27 cellular contexts compared by ENCODE assay signal in the genomic region with DNA sequence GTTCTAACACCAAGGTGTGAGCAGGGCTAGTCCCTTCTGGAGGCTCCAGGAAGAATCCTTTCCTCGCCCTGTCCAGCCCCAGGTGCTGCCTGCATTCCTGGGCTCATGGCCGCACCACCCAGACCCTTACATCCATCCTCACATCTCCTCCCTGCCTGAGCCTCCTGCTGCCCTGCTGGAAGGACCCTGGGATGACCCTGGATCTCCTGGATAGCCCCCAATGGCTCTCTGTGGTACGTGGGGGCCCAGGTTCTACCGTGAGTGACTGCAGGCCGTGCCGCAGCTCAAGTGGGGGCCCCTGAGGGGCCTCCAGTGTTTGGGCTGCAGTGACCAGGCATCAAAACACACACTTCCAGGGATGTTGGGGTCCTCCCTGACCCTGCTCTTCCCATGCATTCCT.
"Had no signal": no experiment of that assay in that cellular context is flagged by ENCODE, and none has a peak within 500 bp of the region (broad histone marks: within the 10 kb centered on the region; RNA-seq: fewer than 3 reads in every experiment).

No MANE protein-coding gene starts in this region.

- H3K9me3 ChIP-seq: body of pancreas, colonic mucosa, sigmoid colon, stomach, tibial artery had no signal

- H3K27ac ChIP-seq: colonic mucosa, epithelial cell of prostate, neural progenitor cell, tibial artery had no signal

- H3K4me3 ChIP-seq: body of pancreas, colonic mucosa, lung, neural progenitor cell, sigmoid colon, smooth muscle cell, stomach, tibial artery had no signal

- H3K36me3 ChIP-seq: colonic mucosa, neural progenitor cell, sigmoid colon, stomach, tibial artery had no signal

- ATAC-seq: body of pancreas; left colon; natural killer cell; stimulated activated naive B cell treated with anti-CD40 and anti-IgM and Interleukin-4, amounts not matched to agents 10 μg/mL and 1 μg/mL and 100 μg/mL, for 72 hours; WTC11 had no signal

- H3K27me3 ChIP-seq: body of pancreas, colonic mucosa, neural progenitor cell had no signal

- H3K4me1 ChIP-seq: body of pancreas, colonic mucosa, sigmoid colon, tibial artery had no signal

- DNase-seq: activated CD4-positive, alpha-beta memory T cell treated with anti-CD3 and anti-CD28 coated beads, Interleukin-2, amount 10 ng/mL, durations not matched to agents 7 days and 5 days; activated CD4-positive, alpha-beta T cell treated with anti-CD3 and anti-CD28 coated beads for 1 hour; activated CD4-positive, alpha-beta T cell treated with anti-CD3 and anti-CD28 coated beads, Interleukin-2, amount 10 ng/mL, durations not matched to agents 7 days and 5 days; activated CD8-positive, alpha-beta memory T cell treated with anti-CD3 and anti-CD28 coated beads, Interleukin-2, amount 50 U/mL, for 48 hours; activated naive CD4-positive, alpha-beta T cell treated with Interleukin-2 at 50 U/mL for 16 hours; activated T-cell treated with anti-CD3 and anti-CD28 coated beads, Interleukin-2, amount 50 U/mL, for 48 hours; anterior cingulate cortex; body of pancreas; cerebellar nuclear complex; colonic mucosa; effector CD8-positive, alpha-beta T cell; glutamatergic neuron; hippocampal formation; mesendoderm; natural killer cell; stimulated activated CD4-positive, alpha-beta T cell treated with anti-CD3 and anti-CD28 coated beads, Interleukin-15, amount 100 ng/mL, for 24 hours; stimulated activated CD4-positive, alpha-beta T cell treated with anti-CD3 and anti-CD28 coated beads, Interleukin-2, amount 100 ng/mL, for 24 hours; stimulated activated naive B cell treated with anti-CD40 and anti-IgM and Interleukin-4, amounts not matched to agents 10 μg/mL and 1 μg/mL and 100 μg/mL, for 72 hours; stomach had no signal
